4 cellular contexts compared by ENCODE assay signal in the genomic region with DNA sequence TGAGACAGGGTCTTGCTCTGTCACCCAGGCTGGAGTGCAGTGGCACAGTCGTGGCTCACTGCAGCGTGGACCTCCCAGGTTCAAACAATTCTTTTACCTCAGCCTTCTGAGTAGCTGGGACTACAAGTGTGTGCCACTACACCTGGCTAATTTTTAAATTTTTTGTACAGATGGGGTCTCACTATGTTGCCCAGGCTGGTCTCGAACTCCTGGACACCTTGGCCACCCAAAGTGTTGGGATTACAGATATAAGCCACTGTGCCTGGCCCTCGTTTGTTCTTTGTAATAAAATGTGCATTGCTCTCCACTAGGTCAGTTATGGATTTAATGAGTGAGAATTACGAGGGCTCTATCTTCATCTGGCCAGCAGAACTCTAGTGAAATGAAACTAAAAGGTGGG.
TF ChIP-seq lines count a peak whose summit lies in the region.

No MANE protein-coding gene starts in this region.

TF ChIP-seq in HEK293, 187 proteins besides CTCF, POLR2A, EP300 and RAD21:
- peak; percentile 91 for TF ChIP-seq ZNF121 (tag by site-specific recombination; IDR thresholded peaks at IDR 0.05)

TF ChIP-seq in WTC11, 78 proteins besides CTCF, POLR2A, EP300 and RAD21:
- TF ChIP-seq ZNF121 (CRISPR knock-in tag; IDR thresholded peaks at IDR 0.05): peak; percentile 49; the same call in 1 of the 2 replicates

TF ChIP-seq in K562, 482 proteins besides CTCF, POLR2A, EP300 and RAD21:
- TF ChIP-seq BCOR (IDR thresholded peaks at IDR 0.05) (peak; percentile 24; the same call in 1 of the 2 replicates), ZNF121 (CRISPR knock-in tag; conservative IDR thresholded peaks at IDR 0.05) (peak; percentile 97)

TF ChIP-seq in HepG2, 621 proteins besides CTCF, POLR2A, EP300 and RAD21:
- TF ChIP-seq ZNF121 (CRISPR knock-in tag; IDR thresholded peaks at IDR 0.05): peak; percentile 67; the same call in 1 of the 2 replicates
